Comparison of ENCODE assay signal across 13 cellular contexts in the genomic region with DNA sequence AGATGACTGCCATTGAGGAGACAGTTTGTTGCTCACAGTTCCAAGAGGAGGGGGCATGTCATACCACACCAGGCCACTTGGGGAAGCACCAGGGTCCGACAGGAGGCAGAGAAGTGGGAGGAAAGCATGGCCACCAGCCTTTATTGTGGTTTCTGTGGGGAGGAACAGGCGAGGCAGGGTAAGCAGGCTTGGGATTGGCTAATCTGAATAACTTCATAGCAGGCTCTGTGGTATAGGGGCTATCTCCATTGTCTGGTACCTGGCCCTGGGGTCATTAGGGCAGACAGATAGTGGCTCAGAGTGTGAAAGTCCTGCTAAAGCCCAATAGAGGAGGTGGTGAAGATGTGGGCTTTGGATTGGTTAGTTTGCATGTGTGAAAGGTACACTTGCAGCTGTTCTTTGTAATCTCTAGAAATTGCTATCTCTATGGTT. TPM values are rescaled to one million over a fixed set of nuclear protein-coding genes. Genes with fewer than 3 reads are reported as not detected.
DNase-seq lines count a peak whose midpoint lies in the region; ATAC-seq, FAIRE-seq and TF ChIP-seq lines count a peak whose summit lies in the region.
"Had no signal": no experiment of that assay in that cellular context is flagged by ENCODE, and none has a peak within 500 bp of the region (broad histone marks: within the 10 kb centered on the region; RNA-seq: fewer than 3 reads in every experiment).

No MANE protein-coding gene starts in this region.

- H3K9me1 ChIP-seq in K562 (ENCODE audit: control insufficient read depth, insufficient read depth, low read length), result no peaks in the 10 kb centered on the region

- peaks cover 35% of the 10 kb centered on the region for H3K27me3 Mint-ChIP-seq in MCF 10A (ENCODE audit: insufficient read depth, unreplicated experiment)
- H3K27me3 Mint-ChIP-seq in CD4-positive, alpha-beta memory T cell, result peaks cover 0 to 1% of the 10 kb centered on the region in 2 donors

- no peaks in the 10 kb centered on the region for H3K9me3 Mint-ChIP-seq in MCF 10A (ENCODE audit: unreplicated experiment)
- H3K9me3 Mint-ChIP-seq in CD4-positive, alpha-beta memory T cell, result no peaks in the 10 kb centered on the region

- H3K36me3 Mint-ChIP-seq in MCF 10A (ENCODE audit: insufficient read depth, unreplicated experiment), result no peaks in the 10 kb centered on the region
- H3K36me3 Mint-ChIP-seq in CD4-positive, alpha-beta memory T cell, result no peaks in the 10 kb centered on the region

- H3K4me3 ChIP-seq in breast epithelium (no peak overlapping the region), Loucy (ENCODE audit: low read length, poor library complexity, severe bottlenecking) (no peak overlapping the region), K562 (no peak overlapping the region), tibial nerve (no peak overlapping the region)
- H3K4me3 ChIP-seq in CD4-positive, alpha-beta memory T cell (ENCODE audit: low read length in 2 of 2), result no peak overlapping the region

- no peak for TF ChIP-seq EP300 in K562 (IDR thresholded peaks at IDR 0.05; ENCODE audit: low read length)
- no peak for TF ChIP-seq EP300 in tibial nerve (IDR thresholded peaks at IDR 0.05)

- ATAC-seq in K562 (peak; percentile 91), HG03139 (IDR thresholded peaks at IDR 0.05; ENCODE audit: unreplicated experiment) (no peak)
- ATAC-seq in stimulated activated naive CD8-positive, alpha-beta T cell treated with anti-CD3 and anti-CD28 coated beads, Interleukin-15, Interleukin-2, amounts not matched to agents 100 U/mL and 50 U/mL, for 24 hours, result no peak
- ATAC-seq: left ventricle myocardium superior had no signal

- H3K4me1 ChIP-seq in breast epithelium (no peaks in the 10 kb centered on the region), Loucy (ENCODE audit: insufficient read depth, low read length, poor library complexity, severe bottlenecking) (peaks cover 12% of the 10 kb centered on the region), K562 (replicated peaks in 1 of 2; ENCODE audit: control insufficient read depth in 2 of 2, insufficient read depth in 2 of 2, low read length in 2 of 2) (no peaks in the 10 kb centered on the region), tibial nerve (no peaks in the 10 kb centered on the region)
- H3K4me1 ChIP-seq in CD4-positive, alpha-beta memory T cell (ENCODE audit: insufficient read depth, low read length), result no peaks in the 10 kb centered on the region
- H3K4me1 ChIP-seq: Caco-2 had no signal

- H3K79me2 ChIP-seq in Loucy (ENCODE audit: insufficient read depth, low read length) (no peaks in the 10 kb centered on the region), K562 (ENCODE audit: control insufficient read depth, insufficient read depth, low read length) (no peaks in the 10 kb centered on the region)

- H3K4me1 Mint-ChIP-seq in MCF 10A (ENCODE audit: insufficient read depth, unreplicated experiment), result no peaks in the 10 kb centered on the region
- no peaks in the 10 kb centered on the region for H3K4me1 Mint-ChIP-seq in CD4-positive, alpha-beta memory T cell

- FAIRE-seq in K562 (lab: Jason Lieb, UNC), result peak; percentile 23

- no peak overlapping the region for H3K4me3 Mint-ChIP-seq in MCF 10A (ENCODE audit: unreplicated experiment)
- H3K4me3 Mint-ChIP-seq in CD4-positive, alpha-beta memory T cell, result no peak overlapping the region

- no peak overlapping the region for H3K9ac ChIP-seq in Loucy (ENCODE audit: low read depth, low read length, poor library complexity, severe bottlenecking)
- no peak overlapping the region for H3K9ac ChIP-seq in K562 (ENCODE audit: insufficient read depth in 1 of 2, low read depth in 2 of 2, low read length in 2 of 2)

- no peaks in the 10 kb centered on the region for H3K9me2 ChIP-seq in Loucy (replicated peaks; ENCODE audit: low read depth, low read length)

- no peak for TF ChIP-seq RAD21 in K562 (CRISPR knock-in tag; conservative IDR thresholded peaks at IDR 0.05 in 1 of 2, IDR thresholded peaks at IDR 0.05 in 1 of 2)

- H2AFZ ChIP-seq in Loucy (ENCODE audit: low read length) (peak overlapping the region; percentile 76), K562 (ENCODE audit: low read depth, low read length) (no peak overlapping the region)

- no peak overlapping the region for H3K27ac Mint-ChIP-seq in MCF 10A (ENCODE audit: low read depth, unreplicated experiment)
- no peak overlapping the region for H3K27ac Mint-ChIP-seq in CD4-positive, alpha-beta memory T cell

- BruUV-seq in MCF 10A (replicated peaks; lab: Mats Ljungman, UMichigan) (no TSS peak), K562 (replicated peaks; lab: Mats Ljungman, UMichigan) (no TSS peak)

- TF ChIP-seq POLR2A in breast epithelium (IDR thresholded peaks at IDR 0.05), result no peak
- TF ChIP-seq POLR2A in K562 (conservative IDR thresholded peaks at IDR 0.05), result no peak
- TF ChIP-seq POLR2A in tibial nerve (IDR thresholded peaks at IDR 0.05), result no peak

- H4K20me1 ChIP-seq in Loucy (ENCODE audit: insufficient read depth, low read length, poor library complexity, severe bottlenecking), result no peaks in the 10 kb centered on the region
- H4K20me1 ChIP-seq in K562 (replicated peaks; ENCODE audit: control insufficient read depth, insufficient read depth, low read length), result no peaks in the 10 kb centered on the region; the same call in 1 of the 2 replicates

- 0% methylated on average over 2 of the region's 2 CpGs for WGBS in K562 (ENCODE audit: insufficient coverage, low coverage, missing lambda C conversion rate)
- WGBS in tibial nerve, 2 donors, result 57 to 60% methylated on average over 2 of the region's 2 CpGs

- H3K4me2 ChIP-seq in Loucy (ENCODE audit: low read depth, low read length, poor library complexity, severe bottlenecking), result peak overlapping the region; percentile 33
- no peak overlapping the region for H3K4me2 ChIP-seq in K562 (ENCODE audit: insufficient read depth, low read length)

- H3K9me3 ChIP-seq in breast epithelium, result no peaks in the 10 kb centered on the region
- H3K9me3 ChIP-seq in Loucy (ENCODE audit: insufficient read depth, low read depth, low read length), result no peaks in the 10 kb centered on the region
- no peaks in the 10 kb centered on the region for H3K9me3 ChIP-seq in K562 (replicated peaks; ENCODE audit: control insufficient read depth, insufficient read depth, low read depth, low read length)
- no peaks in the 10 kb centered on the region for H3K9me3 ChIP-seq in CD4-positive, alpha-beta memory T cell (ENCODE audit: control insufficient read depth in 1 of 2, low read length in 2 of 2)
- no peaks in the 10 kb centered on the region for H3K9me3 ChIP-seq in tibial nerve
- H3K9me3 ChIP-seq: Caco-2 had no signal

- intact Hi-C loops in MCF 10A (cut with micrococcal nuclease), result no loop called here
- intact Hi-C loops in breast epithelium (cut with DNase I; ENCODE audit: low total_unique reads), result no loop called here
- intact Hi-C loops in K562 (cut with micrococcal nuclease), result no loop called here
- intact Hi-C loops in CD4-positive, alpha-beta memory T cell (cut with micrococcal nuclease), result no loop called here

- DNase-seq in MCF 10A (ENCODE audit: unreplicated experiment), result peak; percentile 11
- DNase-seq in breast epithelium (ENCODE audit: low spot score in 2 of 2), result no peak
- peak; percentile 17 to 44 (median 27) for DNase-seq in K562 (ENCODE audit: extremely low read depth in 1 of 4, low spot score in 3 of 4)
- DNase-seq in stimulated activated naive CD8-positive, alpha-beta T cell treated with anti-CD3 and anti-CD28 coated beads, Interleukin-15, Interleukin-2, amounts not matched to agents 100 U/mL and 50 U/mL, for 24 hours, result peak; percentile 20
- DNase-seq in CD4-positive, alpha-beta memory T cell, result no peak
- no peak for DNase-seq in tibial nerve (ENCODE audit: low spot score in 2 of 2)
- DNase-seq: activated effector memory CD4-positive, alpha-beta T cell treated with Interleukin-2 at 50 U/mL for 16 hours; left ventricle myocardium superior; NCI-H187; retina had no signal

- H3K27me3 ChIP-seq in breast epithelium (no peaks in the 10 kb centered on the region), Loucy (ENCODE audit: insufficient read depth, low read length, poor library complexity, severe bottlenecking) (no peaks in the 10 kb centered on the region), K562 (ENCODE audit: control insufficient read depth in 2 of 2, insufficient read depth in 2 of 2, low read length in 2 of 2) (no peaks in the 10 kb centered on the region), tibial nerve (no peaks in the 10 kb centered on the region)
- H3K27me3 ChIP-seq in CD4-positive, alpha-beta memory T cell (ENCODE audit: insufficient read depth, low read length), result no peaks in the 10 kb centered on the region

- H3F3A ChIP-seq in Loucy (ENCODE audit: low read depth), result no peaks in the 10 kb centered on the region

- H3K36me3 ChIP-seq in breast epithelium (no peaks in the 10 kb centered on the region), Loucy (ENCODE audit: insufficient read depth, low read length) (no peaks in the 10 kb centered on the region), K562 (ENCODE audit: control insufficient read depth, insufficient read depth, low read length) (no peaks in the 10 kb centered on the region), tibial nerve (no peaks in the 10 kb centered on the region)
- H3K36me3 ChIP-seq in CD4-positive, alpha-beta memory T cell (ENCODE audit: insufficient read depth, low read length), result no peaks in the 10 kb centered on the region

- POLR2A ChIA-PET in MCF 10A (lab: Yijun Ruan, JAX), result no interaction called here
- POLR2A ChIA-PET in K562 (lab: Yijun Ruan, JAX), result no interaction called here
- POLR2A ChIA-PET in CD4-positive, alpha-beta memory T cell (lab: Charles Lee; ENCODE audit: partially characterized antibody), result no interaction called here

- in situ Hi-C loops in K562 (cut with MboI), result no loop called here

- TF ChIP-seq CTCF in MCF 10A (IDR thresholded peaks at IDR 0.05; ENCODE audit: unreplicated experiment), result no peak
- no peak for TF ChIP-seq CTCF in breast epithelium (IDR thresholded peaks at IDR 0.05)
- TF ChIP-seq CTCF in Loucy (conservative IDR thresholded peaks at IDR 0.05; ENCODE audit: low read length), result peak; percentile 83
- TF ChIP-seq CTCF in K562 (IDR thresholded peaks at IDR 0.05 in 2 of 3, conservative IDR thresholded peaks at IDR 0.05 in 1 of 3; ENCODE audit: insufficient read depth in 2 of 3, low read depth in 1 of 3, low read length in 3 of 3), result peak; percentile 40 to 64 (median 46)
- TF ChIP-seq CTCF in tibial nerve (IDR thresholded peaks at IDR 0.05), result no peak

- CTCF ChIA-PET in MCF 10A (lab: Yijun Ruan, JAX) (interaction anchor here (0.9 kb wide), 1 partner anchor 567 kb away, joined by 6 read pairs; no protein-coding TSS in a partner anchor), K562 (lab: Yijun Ruan, JAX; ENCODE audit: low intra/inter-chr PET ratio) (no interaction called here)
- CTCF ChIA-PET in CD4-positive, alpha-beta memory T cell (lab: Charles Lee; ENCODE audit: partially characterized antibody), result no interaction called here

- H3K27ac ChIP-seq in breast epithelium, result no peak overlapping the region
- H3K27ac ChIP-seq in K562 (ENCODE audit: extremely low read depth, low read depth, low read length), result no peak overlapping the region
- no peak overlapping the region for H3K27ac ChIP-seq in CD4-positive, alpha-beta memory T cell (ENCODE audit: low read depth, low read length)
- H3K27ac ChIP-seq in tibial nerve, result no peak overlapping the region

RNA-seq across cellular contexts. Expression of gene CBY2, which starts 35.5 kb away (rescaled TPM):
- total RNA-seq in MCF 10A (2022) (not detected in 2 replicates), breast epithelium (not detected), K562 (2014; rRNA removed) (0.09 TPM in 1 of 2 replicates, not detected in the other), K562 (2014; rRNA removed; fragmentation: Illumina TruSeq; extraction: Trizol) (not detected in 2 replicates), K562 (2015; rRNA removed; fragmentation: Illumina TruSeq; extraction: Trizol) (not detected in 2 replicates), K562 (2021) (not detected in 2 replicates), tibial nerve (not detected)
- not detected in 2 replicates for total RNA-seq in K562 (2011; cell fraction: chromatin; rRNA removed; ENCODE audit: low replicate concordance)
- not detected in 2 replicates for total RNA-seq in K562 (2011; cell fraction: nucleolus; rRNA removed)
- total RNA-seq in K562 (2011; cell fraction: nucleoplasm; rRNA removed), result not detected in 2 replicates
- polyA plus RNA-seq in K562 (2011; rRNA removed) (not detected in 2 replicates), K562 (2014; fragmentation: Illumina TruSeq; extraction: Trizol) (not detected in 2 replicates), K562 (2014; fragmentation: Nextera tagmentation; extraction: Ambion mirVana) (not detected), K562 (2014; rRNA removed) (not detected in 2 replicates)
- not detected in 2 replicates for polyA plus RNA-seq in K562 (2011; cell fraction: cytosol; rRNA removed)
- not detected in 2 replicates for polyA plus RNA-seq in K562 (2011; cell fraction: nucleus; rRNA removed)
- not detected in 2 replicates for polyA plus RNA-seq in K562 (2012)
- polyA minus RNA-seq in K562 (2011; rRNA and poly(A)+ RNA removed), result not detected in 2 replicates
- polyA minus RNA-seq in K562 (2011; cell fraction: cytosol; rRNA and poly(A)+ RNA removed), result not detected in 2 replicates
- not detected in 2 replicates for polyA minus RNA-seq in K562 (2011; cell fraction: nucleus; rRNA and poly(A)+ RNA removed)
- under 1 TPM; 0.61 to 0.64 TPM for total RNA-seq in CD4-positive, alpha-beta memory T cell
- polyA plus RNA-seq in CD4-positive, alpha-beta memory T cell, result under 1 TPM in 1 of 2 donors, not detected in 1; 0.61 TPM
- total RNA-seq: left ventricle myocardium superior had no signal

Comparison
In these comparisons a context has a peak if more than half of its experiments do, and no peak if none do; other contexts are left out.
1. DNase-seq: peak in MCF 10A (single experiment), K562 (4 of 4) and stimulated activated naive CD8-positive, alpha-beta T cell treated with anti-CD3 and anti-CD28 coated beads, Interleukin-15, Interleukin-2, amounts not matched to agents 100 U/mL and 50 U/mL, for 24 hours (single experiment); none in breast epithelium (0 of 2), CD4-positive, alpha-beta memory T cell (0 of 5) and tibial nerve (0 of 2).
2. CTCF ChIP-seq: peak in Loucy (single experiment) and K562 (3 of 3); none in MCF 10A (single experiment), breast epithelium (0 of 3) and tibial nerve (0 of 5).